24 cellular contexts compared by ENCODE assay signal in genomic region chr1:77200806-77201205, GRCh38.
"Had no signal": no experiment of that assay in that cellular context is flagged by ENCODE, and none has a peak within 500 bp of the region (broad histone marks: within the 10 kb centered on the region; RNA-seq: fewer than 3 reads in every experiment).

No MANE protein-coding gene starts in this region.

- H3K27me3 ChIP-seq: neural progenitor cell, neutrophil, ovary, right atrium auricular region, right lobe of liver, spleen, suprapubic skin, tibial artery, upper lobe of right lung had no signal

- H3K4me3 ChIP-seq: left ventricle myocardium inferior, lung, neural progenitor cell, ovary, right atrium auricular region, right lobe of liver, skin epidermis, spleen, suprapubic skin, thoracic aorta, tibial artery, upper lobe of right lung had no signal

- H3K4me1 ChIP-seq: left ventricle myocardium inferior, neural progenitor cell, right atrium auricular region, right lobe of liver, spleen, suprapubic skin, upper lobe of right lung had no signal

- H2AFZ ChIP-seq: neural progenitor cell had no signal

- H3K9ac ChIP-seq: neural progenitor cell had no signal

- DNase-seq: hypothalamus; immature natural killer cell; islet precursor cell; left ventricle myocardium inferior; mesendoderm; naive B cell; natural killer cell; nephron progenitor cell; occipital lobe; ovary; right lobe of liver; spleen; stimulated activated CD4-positive, alpha-beta T cell treated with anti-CD3 and anti-CD28 coated beads, Interleukin-4, amount 100 ng/mL, for 24 hours; stimulated activated naive CD4-positive, alpha-beta T cell; tibial artery; trophoblast cell; upper lobe of right lung had no signal

- H3K27ac ChIP-seq: left ventricle myocardium inferior, neural progenitor cell, neutrophil, ovary, right atrium auricular region, right lobe of liver, skin epidermis, spleen, suprapubic skin, thoracic aorta, tibial artery, upper lobe of right lung had no signal

- H3K9me3 ChIP-seq: neutrophil, ovary, right lobe of liver, suprapubic skin, thoracic aorta, upper lobe of right lung had no signal

- H3K4me2 ChIP-seq: neural progenitor cell had no signal

- H3K36me3 ChIP-seq: neural progenitor cell, neutrophil, ovary, right atrium auricular region, right lobe of liver, thoracic aorta, upper lobe of right lung had no signal
